Comparison of ENCODE assay signal across 8 cellular contexts in genomic region chr1:112704511-112704907, GRCh38. TPM values are rescaled to one million over a fixed set of nuclear protein-coding genes. Genes with fewer than 3 reads are reported as not detected.
DNase-seq lines count a peak whose midpoint lies in the region; ATAC-seq and TF ChIP-seq lines count a peak whose summit lies in the region.

No MANE protein-coding gene starts in this region.

- no peaks in the 10 kb centered on the region for H3K27me3 Mint-ChIP-seq in MCF 10A (ENCODE audit: insufficient read depth, unreplicated experiment)

- no peaks in the 10 kb centered on the region for H3K9me3 Mint-ChIP-seq in MCF 10A (ENCODE audit: unreplicated experiment)

- H3K4me3 ChIP-seq in ACC112 (ENCODE audit: low read depth, low read length) (peak overlapping the region; percentile 91), vagina (peak overlapping the region; percentile 98 to 99)

- peak overlapping the region; percentile 91 for H3K27ac Mint-ChIP-seq in MCF 10A (ENCODE audit: low read depth, unreplicated experiment)

- no peaks in the 10 kb centered on the region for H3K36me3 ChIP-seq in ACC112 (ENCODE audit: insufficient read depth, low read length)
- H3K36me3 ChIP-seq in vagina = peaks cover 0 to 11% of the 10 kb centered on the region in 2 donors

- intact Hi-C loops in MCF 10A (cut with micrococcal nuclease) (no loop called here), vagina (cut with DNase I) (no loop called here)

- POLR2A ChIA-PET in MCF 10A (lab: Yijun Ruan, JAX) = interaction anchor here (0.6 to 7.7 kb wide), 19 partner anchors 10 to 368 kb away, joined by 3 to 75 read pairs (median 5); partner anchors contain the start of genes CAPZA1, CTTNBP2NL, LRIG2 and MOV10

- H2AFZ ChIP-seq in ACC112 (ENCODE audit: low read length, unreplicated experiment) = no peak overlapping the region

- CTCF ChIA-PET in MCF 10A (lab: Yijun Ruan, JAX) = interaction anchor here (0.7 to 2.1 kb wide), 7 partner anchors 9 to 313 kb away, joined by 3 to 14 read pairs (median 5); partner anchors contain the start of gene MOV10

- peaks cover 52% of the 10 kb centered on the region for H3K4me1 ChIP-seq in ACC112 (ENCODE audit: control insufficient read depth, insufficient read depth, low read length, unreplicated experiment)
- peaks cover 71% of the 10 kb centered on the region for H3K4me1 ChIP-seq in vagina

- BruUV-seq in MCF 10A (replicated peaks; lab: Mats Ljungman, UMichigan) = no TSS peak

- peaks cover 46% of the 10 kb centered on the region for H3K79me2 ChIP-seq in ACC112 (ENCODE audit: control insufficient read depth, insufficient read depth, low read length, unreplicated experiment)

- no peaks in the 10 kb centered on the region for H3K9me3 ChIP-seq in vagina

- peak overlapping the region; percentile 78 for H3K4me3 Mint-ChIP-seq in MCF 10A (ENCODE audit: unreplicated experiment)

- no peaks in the 10 kb centered on the region for H3K27me3 ChIP-seq in ACC112 (ENCODE audit: insufficient read depth, low read length)
- no peaks in the 10 kb centered on the region for H3K27me3 ChIP-seq in vagina

- H3K36me3 Mint-ChIP-seq in MCF 10A (ENCODE audit: insufficient read depth, unreplicated experiment) = peaks cover 41% of the 10 kb centered on the region

- H3K4me1 Mint-ChIP-seq in MCF 10A (ENCODE audit: insufficient read depth, unreplicated experiment) = peaks cover 58% of the 10 kb centered on the region

- H3K27ac ChIP-seq in ACC112 (ENCODE audit: low read depth, low read length) (peak overlapping the region; percentile 84), vagina (peak overlapping the region; percentile 99)

- DNase-seq in MCF 10A (ENCODE audit: unreplicated experiment) (no peak), middle frontal gyrus (ENCODE audit: extremely low spot score, low spot score) (peak; percentile 47), vagina (ENCODE audit: extremely low spot score in 2 of 2) (no peak), GOT3 (lab: John Stamatoyannopoulos, UW) (no peak), NCI-H128 (lab: John Stamatoyannopoulos, UW; ENCODE audit: unreplicated experiment) (no peak)

- no peak for TF ChIP-seq POLR2A in vagina (IDR thresholded peaks at IDR 0.05)

- peak; percentile 0 for ATAC-seq in HG03442 (IDR thresholded peaks at IDR 0.05; ENCODE audit: unreplicated experiment)
- ATAC-seq in GM21515 (IDR thresholded peaks at IDR 0.05; ENCODE audit: unreplicated experiment) = no peak

- TF ChIP-seq CTCF in MCF 10A (IDR thresholded peaks at IDR 0.05; ENCODE audit: unreplicated experiment) (no peak), vagina (IDR thresholded peaks at IDR 0.05) (no peak)

RNA-seq across cellular contexts. Expression of gene RHOC, which starts 2.4 kb away (rescaled TPM):
- 253 and 294 TPM in 2 replicates for total RNA-seq in MCF 10A (2022)
- total RNA-seq in vagina = 251 TPM

RNA-seq across cellular contexts. Expression of gene PPM1J, which starts 10.6 kb away (rescaled TPM):
- total RNA-seq in MCF 10A (2022) (0.88 and 1.5 TPM in 2 replicates), vagina (7.9 TPM)

RNA-seq across cellular contexts. Expression of gene MOV10, which starts 30.1 kb away (rescaled TPM):
- total RNA-seq in MCF 10A (2022) = 54.9 and 55.6 TPM in 2 replicates
- total RNA-seq in vagina = 53.0 TPM
